28 cellular contexts compared by ENCODE assay signal in genomic region chr20:60642546-60642945, GRCh38.
"Had no signal": no experiment of that assay in that cellular context is flagged by ENCODE, and none has a peak within 500 bp of the region (broad histone marks: within the 10 kb centered on the region; RNA-seq: fewer than 3 reads in every experiment).

No MANE protein-coding gene starts in this region.

- H3K36me3 Mint-ChIP-seq: activated naive CD8-positive, alpha-beta T cell had no signal

- H3K9me3 ChIP-seq: body of pancreas, breast epithelium, colonic mucosa had no signal

- H3K4me3 Mint-ChIP-seq: activated CD4-positive, alpha-beta T cell treated with anti-CD3 and anti-CD28 coated beads, Interleukin-2, amount 10 ng/mL, durations not matched to agents 7 days and 5 days; activated CD8-positive, alpha-beta T cell treated with anti-CD3 and anti-CD28 coated beads for 36 hours; activated naive CD8-positive, alpha-beta T cell; activated T-cell treated with anti-CD3 and anti-CD28 coated beads, Interleukin-2, amount 50 U/mL, for 4 hours; activated T-helper 17 cell treated with anti-CD3 and anti-CD28 coated beads, Interleukin-2, amount 50 U/mL, for 72 hours; WTC11 had no signal

- H3K27ac Mint-ChIP-seq: activated CD4-positive, alpha-beta T cell treated with anti-CD3 and anti-CD28 coated beads, Interleukin-2, amount 10 ng/mL, durations not matched to agents 7 days and 5 days; activated CD8-positive, alpha-beta T cell treated with anti-CD3 and anti-CD28 coated beads for 36 hours; activated naive CD8-positive, alpha-beta T cell; activated T-helper 17 cell treated with anti-CD3 and anti-CD28 coated beads, Interleukin-2, amount 50 U/mL, for 72 hours; WTC11 had no signal

- H3K36me3 ChIP-seq: breast epithelium, cardiac muscle cell, colonic mucosa, esophagus squamous epithelium, gastroesophageal sphincter, heart right ventricle had no signal

- H3K27me3 ChIP-seq: body of pancreas, breast epithelium, cardiac muscle cell, colonic mucosa, esophagus squamous epithelium, gastroesophageal sphincter had no signal

- H3K9me3 Mint-ChIP-seq: activated CD4-positive, alpha-beta T cell treated with anti-CD3 and anti-CD28 coated beads, Interleukin-2, amount 10 ng/mL, durations not matched to agents 7 days and 5 days; activated T-helper 17 cell treated with anti-CD3 and anti-CD28 coated beads, Interleukin-2, amount 50 U/mL, for 72 hours had no signal

- DNase-seq: activated CD4-positive, alpha-beta T cell treated with anti-CD3 and anti-CD28 coated beads for 1 hour; activated CD4-positive, alpha-beta T cell treated with anti-CD3 and anti-CD28 coated beads for 4 hours; activated CD4-positive, alpha-beta T cell treated with anti-CD3 and anti-CD28 coated beads, Interleukin-2, amount 10 ng/mL, durations not matched to agents 7 days and 5 days; activated CD4-positive, alpha-beta T cell treated with anti-CD3 and anti-CD28 coated beads, Interleukin-2, amount 50 U/mL, for 4 hours; activated CD8-positive, alpha-beta memory T cell treated with anti-CD3 and anti-CD28 coated beads for 24 hours; activated CD8-positive, alpha-beta T cell treated with anti-CD3 and anti-CD28 coated beads for 36 hours; activated effector memory CD4-positive, alpha-beta T cell treated with Interleukin-2 at 50 U/mL for 16 hours; activated gamma-delta T cell treated with Interleukin-2 at 50 U/mL for 16 hours; activated naive CD4-positive, alpha-beta T cell treated with anti-CD3 and anti-CD28 coated beads, Interleukin-2, amount 50 U/mL, for 16 hours; activated naive CD4-positive, alpha-beta T cell treated with Interleukin-2 at 50 U/mL for 16 hours; activated T-cell treated with anti-CD3 and anti-CD28 coated beads, Interleukin-2, amount 50 U/mL, for 4 hours; amniotic stem cell; body of pancreas; central memory CD4-positive, alpha-beta T cell; cerebellar nuclear complex; colonic mucosa; effector CD8-positive, alpha-beta T cell; esophagus squamous epithelium; foreskin melanocyte; heart right ventricle; T-helper 2 cell had no signal

- H3K4me1 ChIP-seq: body of pancreas, breast epithelium, colonic mucosa, esophagus squamous epithelium, gastroesophageal sphincter, heart right ventricle had no signal

- H3K27ac ChIP-seq: body of pancreas, breast epithelium, cardiac muscle cell, colonic mucosa, epithelial cell of prostate, esophagus squamous epithelium, gastroesophageal sphincter, heart right ventricle had no signal

- H3K4me3 ChIP-seq: body of pancreas, breast epithelium, cardiac muscle cell, colonic mucosa, esophagus squamous epithelium, gastroesophageal sphincter, heart right ventricle had no signal

- ATAC-seq: activated CD8-positive, alpha-beta T cell treated with anti-CD3 and anti-CD28 coated beads for 36 hours; activated T-cell treated with anti-CD3 and anti-CD28 coated beads, Interleukin-2, amount 50 U/mL, for 4 hours; activated T-helper 17 cell treated with anti-CD3 and anti-CD28 coated beads, Interleukin-2, amount 50 U/mL, for 72 hours; body of pancreas; gastroesophageal sphincter; heart right ventricle; WTC11 had no signal

- H3K27me3 Mint-ChIP-seq: activated naive CD8-positive, alpha-beta T cell; activated T-helper 17 cell treated with anti-CD3 and anti-CD28 coated beads, Interleukin-2, amount 50 U/mL, for 72 hours had no signal

- H3K4me1 Mint-ChIP-seq: activated CD4-positive, alpha-beta T cell treated with anti-CD3 and anti-CD28 coated beads, Interleukin-2, amount 10 ng/mL, durations not matched to agents 7 days and 5 days; activated T-helper 17 cell treated with anti-CD3 and anti-CD28 coated beads, Interleukin-2, amount 50 U/mL, for 72 hours had no signal
